Comparison of ENCODE assay signal across 34 cellular contexts in the genomic region with DNA sequence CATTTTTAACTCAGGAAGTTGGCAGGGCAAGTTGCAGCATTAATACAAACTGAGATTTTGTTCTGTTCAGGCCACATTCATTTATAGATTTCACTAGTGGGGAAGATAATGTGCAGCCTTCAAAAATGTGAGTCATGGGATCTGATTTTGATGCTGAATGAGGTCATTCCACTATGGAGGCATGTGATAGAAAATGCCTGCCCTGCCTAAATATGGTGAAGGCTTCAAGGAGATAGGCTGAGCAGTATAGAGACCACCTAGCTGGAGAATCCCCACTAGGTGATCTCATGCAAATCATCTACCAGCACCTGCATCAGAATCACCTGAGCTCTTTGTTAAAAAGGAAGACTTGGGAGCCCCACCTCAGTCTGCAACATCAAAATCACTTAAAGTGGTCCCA. TPM values are rescaled to one million over a fixed set of nuclear protein-coding genes. Genes with fewer than 3 reads are reported as not detected.
"Had no signal": no experiment of that assay in that cellular context is flagged by ENCODE, and none has a peak within 500 bp of the region (broad histone marks: within the 10 kb centered on the region; RNA-seq: fewer than 3 reads in every experiment).

No MANE protein-coding gene starts in this region.

- H3K4me1 Mint-ChIP-seq: activated CD4-positive, alpha-beta T cell treated with anti-CD3 and anti-CD28 coated beads, Interleukin-2, amount 10 ng/mL, durations not matched to agents 7 days and 5 days; activated naive CD4-positive, alpha-beta T cell treated with anti-CD3 and anti-CD28 coated beads, Interleukin-2, amount 50 U/mL, for 24 hours; activated naive CD8-positive, alpha-beta T cell treated with anti-CD3 and anti-CD28 coated beads, Interleukin-2, amount 10 ng/mL, durations not matched to agents 7 days and 5 days; central memory CD8-positive, alpha-beta T cell had no signal

- H3K4me1 ChIP-seq: ascending aorta, Peyer's patch, SJSA1 had no signal

- H3K36me3 Mint-ChIP-seq: activated naive CD4-positive, alpha-beta T cell treated with anti-CD3 and anti-CD28 coated beads, Interleukin-2, amount 50 U/mL, for 24 hours; activated naive CD8-positive, alpha-beta T cell treated with anti-CD3 and anti-CD28 coated beads, Interleukin-2, amount 10 ng/mL, durations not matched to agents 7 days and 5 days had no signal

- H3K4me3 ChIP-seq: ascending aorta, cardiac muscle cell, MG63, Peyer's patch, SJSA1 had no signal

- H3K9me3 ChIP-seq: ascending aorta, MG63, Peyer's patch, SJSA1 had no signal

- H3K9me3 Mint-ChIP-seq: activated CD4-positive, alpha-beta T cell treated with anti-CD3 and anti-CD28 coated beads, Interleukin-2, amount 10 ng/mL, durations not matched to agents 7 days and 5 days; activated naive CD4-positive, alpha-beta T cell treated with anti-CD3 and anti-CD28 coated beads, Interleukin-2, amount 50 U/mL, for 24 hours; activated naive CD8-positive, alpha-beta T cell treated with anti-CD3 and anti-CD28 coated beads, Interleukin-2, amount 10 ng/mL, durations not matched to agents 7 days and 5 days; activated T-cell treated with anti-CD3 and anti-CD28 coated beads, Interleukin-2, amount 50 U/mL, for 24 hours; activated T-helper 2 cell treated with anti-CD3 and anti-CD28 coated beads, Interferon-gamma antibody, Interleukin-2, Interleukin-4, amounts not matched to agents 10 μg/mL and 5 μg/mL and 100 μg/mL, durations not matched to agents 14 hours and 24 hours and 36 hours; central memory CD8-positive, alpha-beta T cell had no signal

- ATAC-seq: activated CD8-positive, alpha-beta T cell treated with anti-CD3 and anti-CD28 coated beads, Interleukin-2, amount 10 ng/mL, durations not matched to agents 7 days and 5 days; PC-3 had no signal

- DNase-seq: activated CD4-positive, alpha-beta T cell treated with anti-CD3 and anti-CD28 coated beads, Interleukin-2, amount 10 ng/mL, durations not matched to agents 7 days and 5 days; activated CD4-positive, alpha-beta T cell treated with anti-CD3 and anti-CD28 coated beads, Interleukin-2, amount 50 U/mL, for 48 hours; activated CD8-positive, alpha-beta T cell treated with anti-CD3 and anti-CD28 coated beads, Interleukin-2, amount 10 ng/mL, durations not matched to agents 7 days and 5 days; activated gamma-delta T cell; activated naive CD4-positive, alpha-beta T cell treated with Interleukin-2 at 50 U/mL for 16 hours; activated naive CD8-positive, alpha-beta T cell treated with anti-CD3 and anti-CD28 coated beads, Interleukin-2, amount 10 ng/mL, durations not matched to agents 7 days and 5 days; activated T-cell treated with anti-CD3 and anti-CD28 coated beads, Interleukin-2, amount 50 U/mL, for 24 hours; amygdala; Kasumi-1; KG1; MG63; NCI-H1048; NCI-H1105 treated with DMSO at 0.1 percent for 48 hours; NCI-H1436; NCI-H1694; NCI-H1930; NCI-H2081 treated with DMSO at 0.1 percent for 48 hours; NCI-H345; NCI-H524 treated with DMSO at 0.1 percent for 48 hours; PC-3; Peyer's patch; RPMI8226; SHP77 treated with DMSO at 0.1 percent for 48 hours; SW 1271; T-helper 1 cell; T-helper 2 cell; T-helper 9 cell; WERI-Rb-1 had no signal

- H3K4me3 Mint-ChIP-seq: activated CD4-positive, alpha-beta T cell treated with anti-CD3 and anti-CD28 coated beads, Interleukin-2, amount 10 ng/mL, durations not matched to agents 7 days and 5 days; activated CD8-positive, alpha-beta T cell treated with anti-CD3 and anti-CD28 coated beads, Interleukin-2, amount 10 ng/mL, durations not matched to agents 7 days and 5 days; activated naive CD4-positive, alpha-beta T cell treated with anti-CD3 and anti-CD28 coated beads, Interleukin-2, amount 50 U/mL, for 24 hours; activated naive CD8-positive, alpha-beta T cell treated with anti-CD3 and anti-CD28 coated beads, Interleukin-2, amount 10 ng/mL, durations not matched to agents 7 days and 5 days; activated T-cell treated with anti-CD3 and anti-CD28 coated beads, Interleukin-2, amount 50 U/mL, for 24 hours; central memory CD8-positive, alpha-beta T cell had no signal

- H3K27ac ChIP-seq: ascending aorta, cardiac muscle cell, Peyer's patch, SJSA1, WERI-Rb-1 had no signal

- H3K27me3 ChIP-seq: ascending aorta, cardiac muscle cell, MG63, Peyer's patch, SJSA1 had no signal

- H3K27ac Mint-ChIP-seq: activated CD4-positive, alpha-beta T cell treated with anti-CD3 and anti-CD28 coated beads, Interleukin-2, amount 10 ng/mL, durations not matched to agents 7 days and 5 days; activated CD8-positive, alpha-beta T cell treated with anti-CD3 and anti-CD28 coated beads, Interleukin-2, amount 10 ng/mL, durations not matched to agents 7 days and 5 days; activated naive CD4-positive, alpha-beta T cell treated with anti-CD3 and anti-CD28 coated beads, Interleukin-2, amount 50 U/mL, for 24 hours; activated naive CD8-positive, alpha-beta T cell treated with anti-CD3 and anti-CD28 coated beads, Interleukin-2, amount 10 ng/mL, durations not matched to agents 7 days and 5 days; activated T-cell treated with anti-CD3 and anti-CD28 coated beads, Interleukin-2, amount 50 U/mL, for 24 hours; activated T-helper 2 cell treated with anti-CD3 and anti-CD28 coated beads, Interferon-gamma antibody, Interleukin-2, Interleukin-4, amounts not matched to agents 10 μg/mL and 5 μg/mL and 100 μg/mL, durations not matched to agents 14 hours and 24 hours and 36 hours had no signal

- H3K36me3 ChIP-seq: ascending aorta, cardiac muscle cell, MG63, Peyer's patch, SJSA1, WERI-Rb-1 had no signal

RNA-seq across cellular contexts. Expression of a gene that starts 43.7 kb away (rescaled TPM):
- total RNA-seq: activated CD4-positive, alpha-beta T cell treated with anti-CD3 and anti-CD28 coated beads, Interleukin-2, amount 10 ng/mL, durations not matched to agents 7 days and 5 days; activated CD8-positive, alpha-beta T cell treated with anti-CD3 and anti-CD28 coated beads, Interleukin-2, amount 10 ng/mL, durations not matched to agents 7 days and 5 days; activated naive CD8-positive, alpha-beta T cell treated with anti-CD3 and anti-CD28 coated beads, Interleukin-2, amount 10 ng/mL, durations not matched to agents 7 days and 5 days; activated T-helper 2 cell treated with anti-CD3 and anti-CD28 coated beads, Interferon-gamma antibody, Interleukin-2, Interleukin-4, amounts not matched to agents 10 μg/mL and 5 μg/mL and 100 μg/mL, durations not matched to agents 14 hours and 24 hours and 36 hours; ascending aorta; PC-3; Peyer's patch had no signal
